Comparison of ENCODE assay signal across 31 cellular contexts in the genomic region with DNA sequence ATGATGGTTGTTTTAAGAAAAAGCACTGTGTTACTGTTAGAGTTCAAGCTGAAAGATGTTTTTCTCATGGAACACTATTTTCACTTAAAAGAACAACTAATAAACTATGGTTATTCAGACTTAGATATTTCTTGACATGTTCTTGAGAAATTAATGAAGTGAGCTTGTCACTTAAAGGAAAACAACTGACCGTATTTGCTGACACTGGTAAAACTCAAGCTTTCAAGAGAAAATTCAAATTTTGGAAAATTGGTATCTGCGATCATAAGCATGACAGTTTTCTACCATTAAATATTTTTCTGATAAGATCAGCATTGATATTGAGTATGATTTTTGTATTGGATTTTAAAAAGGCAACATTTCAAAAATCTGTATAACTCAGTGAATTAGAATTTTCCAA.
"Had no signal": no experiment of that assay in that cellular context is flagged by ENCODE, and none has a peak within 500 bp of the region (broad histone marks: within the 10 kb centered on the region; RNA-seq: fewer than 3 reads in every experiment).

No MANE protein-coding gene starts in this region.

- DNase-seq: natural killer cell; occipital lobe; ovary; posterior cingulate gyrus; psoas muscle; right cardiac atrium; spleen; stimulated activated CD4-positive, alpha-beta T cell treated with anti-CD3 and anti-CD28 coated beads, Interleukin-12 subunit alpha, Interleukin-12 subunit beta, amount 100 ng/mL, for 4 hours; stimulated activated CD4-positive, alpha-beta T cell treated with anti-CD3 and anti-CD28 coated beads, Interleukin-1b, Interleukin-23, amount 100 ng/mL, for 48 hours; stimulated activated CD4-positive, alpha-beta T cell treated with anti-CD3 and anti-CD28 coated beads, Interleukin-4, amount 100 ng/mL, for 1 hour; stimulated activated CD4-positive, alpha-beta T cell treated with anti-CD3 and anti-CD28 coated beads, Interleukin-4, amount 100 ng/mL, for 4 hours; stimulated activated CD8-positive, alpha-beta memory T cell treated with anti-CD3 and anti-CD28 coated beads, Interleukin-4, amount 100 ng/mL, for 48 hours; stimulated activated naive CD4-positive, alpha-beta T cell; stimulated activated naive CD8-positive, alpha-beta T cell treated with anti-CD3 and anti-CD28 coated beads, Interleukin-15, amount 100 ng/mL, for 72 hours; stimulated activated naive CD8-positive, alpha-beta T cell treated with anti-CD3 and anti-CD28 coated beads, Interleukin-15, Interleukin-2, amounts not matched to agents 100 U/mL and 50 U/mL, for 24 hours; substantia nigra; testis; tibial artery; transverse colon; upper lobe of right lung; uterus had no signal

- H3K9me3 ChIP-seq: ovary, psoas muscle, spleen, suprapubic skin, testis, tibial artery, transverse colon, upper lobe of right lung, uterus had no signal

- H3K27ac Mint-ChIP-seq: natural killer cell; nephron; neural progenitor cell; progenitor cell of endocrine pancreas; stimulated activated memory B cell treated with anti-CD40 and anti-IgM and Interleukin-4, amounts not matched to agents 10 μg/mL and 1 μg/mL and 100 μg/mL, for 72 hours; stimulated activated naive CD8-positive, alpha-beta T cell treated with anti-CD3 and anti-CD28 coated beads, Interleukin-15, amount 100 ng/mL, for 72 hours; type B pancreatic cell had no signal

- H3K4me3 Mint-ChIP-seq: natural killer cell; nephron; neural progenitor cell; stimulated activated memory B cell treated with anti-CD40 and anti-IgM and Interleukin-4, amounts not matched to agents 10 μg/mL and 1 μg/mL and 100 μg/mL, for 72 hours; stimulated activated naive CD8-positive, alpha-beta T cell treated with anti-CD3 and anti-CD28 coated beads, Interleukin-15, amount 100 ng/mL, for 72 hours; type B pancreatic cell had no signal

- H3K27ac ChIP-seq: neural progenitor cell, ovary, parathyroid adenoma, psoas muscle, skin epidermis, spleen, suprapubic skin, testis, tibial artery, transverse colon, upper lobe of right lung, uterus had no signal

- H3K36me3 Mint-ChIP-seq: natural killer cell; neural progenitor cell; stimulated activated memory B cell treated with anti-CD40 and anti-IgM and Interleukin-4, amounts not matched to agents 10 μg/mL and 1 μg/mL and 100 μg/mL, for 72 hours; type B pancreatic cell had no signal

- H3K4me1 ChIP-seq: neural progenitor cell, parathyroid adenoma, psoas muscle, spleen, suprapubic skin, testis, tibial artery, transverse colon, upper lobe of right lung, uterus had no signal

- H3K9me3 Mint-ChIP-seq: neural progenitor cell; stimulated activated memory B cell treated with anti-CD40 and anti-IgM and Interleukin-4, amounts not matched to agents 10 μg/mL and 1 μg/mL and 100 μg/mL, for 72 hours had no signal

- H3K4me2 ChIP-seq: neural progenitor cell, smooth muscle cell had no signal

- H3K27me3 Mint-ChIP-seq: progenitor cell of endocrine pancreas; stimulated activated memory B cell treated with anti-CD40 and anti-IgM and Interleukin-4, amounts not matched to agents 10 μg/mL and 1 μg/mL and 100 μg/mL, for 72 hours; stimulated activated naive CD8-positive, alpha-beta T cell treated with anti-CD3 and anti-CD28 coated beads, Interleukin-15, amount 100 ng/mL, for 72 hours; type B pancreatic cell had no signal

- H3K4me3 ChIP-seq: neural progenitor cell, ovary, psoas muscle, skin epidermis, smooth muscle cell, spleen, suprapubic skin, testis, tibial artery, transverse colon, upper lobe of right lung, uterus had no signal

- H3K36me3 ChIP-seq: neural progenitor cell, ovary, spleen, suprapubic skin, tibial artery, transverse colon, upper lobe of right lung, uterus had no signal

- ATAC-seq: natural killer cell; psoas muscle; right cardiac atrium; sciatic nerve; stimulated activated memory B cell treated with anti-CD40 and anti-IgM and Interleukin-4, amounts not matched to agents 10 μg/mL and 1 μg/mL and 100 μg/mL, for 72 hours; stimulated activated naive CD8-positive, alpha-beta T cell treated with anti-CD3 and anti-CD28 coated beads, Interleukin-15, amount 100 ng/mL, for 72 hours; stimulated activated naive CD8-positive, alpha-beta T cell treated with anti-CD3 and anti-CD28 coated beads, Interleukin-15, Interleukin-2, amounts not matched to agents 100 U/mL and 50 U/mL, for 24 hours; upper lobe of right lung had no signal

- H2AFZ ChIP-seq: neural progenitor cell, parathyroid adenoma had no signal

- H3K27me3 ChIP-seq: neural progenitor cell, ovary, spleen, suprapubic skin, testis, tibial artery, transverse colon, upper lobe of right lung, uterus had no signal

- H3K4me1 Mint-ChIP-seq: natural killer cell; nephron; neural progenitor cell; stimulated activated memory B cell treated with anti-CD40 and anti-IgM and Interleukin-4, amounts not matched to agents 10 μg/mL and 1 μg/mL and 100 μg/mL, for 72 hours; stimulated activated naive CD8-positive, alpha-beta T cell treated with anti-CD3 and anti-CD28 coated beads, Interleukin-15, amount 100 ng/mL, for 72 hours had no signal

- H3K9ac ChIP-seq: neural progenitor cell, parathyroid adenoma had no signal
